ENCODE assay signal across 14 cellular contexts in the genomic region with DNA sequence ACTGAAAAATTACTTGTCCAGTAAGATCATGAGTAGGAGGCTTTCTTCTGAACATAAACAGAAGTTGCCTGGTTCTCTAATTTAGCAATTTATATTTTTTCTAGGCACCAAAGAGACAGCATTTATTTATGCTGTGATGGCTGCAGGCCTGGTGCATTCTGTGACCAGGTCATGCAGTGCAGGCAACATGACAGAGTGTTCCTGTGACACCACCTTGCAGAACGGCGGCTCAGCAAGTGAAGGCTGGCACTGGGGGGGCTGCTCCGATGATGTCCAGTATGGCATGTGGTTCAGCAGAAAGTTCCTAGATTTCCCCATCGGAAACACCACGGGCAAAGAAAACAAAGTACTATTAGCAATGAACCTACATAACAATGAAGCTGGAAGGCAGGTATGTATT. TPM values are rescaled to one million over a fixed set of nuclear protein-coding genes. Genes with fewer than 3 reads are reported as not detected.
DNase-seq lines count a peak whose midpoint lies in the region; ATAC-seq and TF ChIP-seq lines count a peak whose summit lies in the region.
"Had no signal": no experiment of that assay in that cellular context is flagged by ENCODE, and none has a peak within 500 bp of the region (broad histone marks: within the 10 kb centered on the region; RNA-seq: fewer than 3 reads in every experiment).

No MANE protein-coding gene starts in this region.

- peak overlapping the region; percentile 66 to 80 (median 71) for H3K4me3 ChIP-seq in BLaER1 treated with 17β-estradiol and CSF1 and Interleukin-3, amounts not matched to agents 10 nM and 100 nM
- H3K4me3 ChIP-seq in OCI-LY1 (ENCODE audit: low read depth, low read length, poor library complexity, severe bottlenecking) (no peak overlapping the region), SK-N-SH (ENCODE audit: low read depth in 2 of 2, low read length in 1 of 2) (no peak overlapping the region)
- H3K4me3 ChIP-seq: A549 had no signal

- H3K36me3 Mint-ChIP-seq in stimulated activated memory B cell treated with anti-CD40 and anti-IgM and Interleukin-4, amounts not matched to agents 10 μg/mL and 1 μg/mL and 100 μg/mL, for 72 hours: peaks cover 16% of the 10 kb centered on the region

- no peaks in the 10 kb centered on the region for H3K27me3 Mint-ChIP-seq in stimulated activated memory B cell treated with anti-CD40 and anti-IgM and Interleukin-4, amounts not matched to agents 10 μg/mL and 1 μg/mL and 100 μg/mL, for 72 hours

- no peaks in the 10 kb centered on the region for H3K9me2 ChIP-seq in OCI-LY1 (ENCODE audit: low read depth, low read length)
- no peaks in the 10 kb centered on the region for H3K9me2 ChIP-seq in SK-N-SH

- H4K20me1 ChIP-seq in BLaER1 treated with 17β-estradiol and CSF1 and Interleukin-3, amounts not matched to agents 10 nM and 100 nM: peaks cover 0 to 72% (median 27%) of the 10 kb centered on the region in 11 experiments; a peak in 17 of 22 replicates
- H4K20me1 ChIP-seq in OCI-LY1 (ENCODE audit: insufficient read depth, low read length) (no peaks in the 10 kb centered on the region), SK-N-SH (ENCODE audit: insufficient read depth) (no peaks in the 10 kb centered on the region)

- TF ChIP-seq EP300 in SK-N-SH (IDR thresholded peaks at IDR 0.05; ENCODE audit: borderline replicate concordance in 1 of 2, low read depth in 1 of 2, low read length in 1 of 2): no peak

- DNase-seq in left kidney (ENCODE audit: low read depth, low spot score) (peak; percentile 10), SK-N-SH (no peak), putamen (ENCODE audit: low spot score) (no peak), medulla oblongata (ENCODE audit: extremely low spot score) (no peak)
- DNase-seq: DMS79, KG1, NCI-H187 treated with DMSO at 0.1 percent for 48 hours, NCI-H226, NCI-H524 had no signal

- H3K36me3 ChIP-seq in BLaER1 treated with 17β-estradiol and CSF1 and Interleukin-3, amounts not matched to agents 10 nM and 100 nM: peaks cover 0 to 49% (median 11%) of the 10 kb centered on the region in 11 experiments; a peak in 12 of 22 replicates
- H3K36me3 ChIP-seq in OCI-LY1 (ENCODE audit: insufficient read depth, low read length): no peaks in the 10 kb centered on the region
- no peaks in the 10 kb centered on the region for H3K36me3 ChIP-seq in SK-N-SH (replicated peaks in 1 of 2; ENCODE audit: control insufficient read depth in 1 of 2, insufficient read depth in 2 of 2, low read length in 1 of 2)

- peak overlapping the region in 10 of 11 experiments; percentile 26 to 83 (median 81); a peak in 20 of 22 replicates for H3K9ac ChIP-seq in BLaER1 treated with 17β-estradiol and CSF1 and Interleukin-3, amounts not matched to agents 10 nM and 100 nM
- peak overlapping the region; percentile 10; the same call in 1 of the 2 replicates for H3K9ac ChIP-seq in OCI-LY1 (ENCODE audit: low read length)
- no peak overlapping the region for H3K9ac ChIP-seq in SK-N-SH

- peaks cover 82 to 99% (median 85%) of the 10 kb centered on the region in 11 experiments for H3K27me3 ChIP-seq in BLaER1 treated with 17β-estradiol and CSF1 and Interleukin-3, amounts not matched to agents 10 nM and 100 nM
- H3K27me3 ChIP-seq in OCI-LY1 (ENCODE audit: insufficient read depth, low read length): no peaks in the 10 kb centered on the region
- peaks cover 50% of the 10 kb centered on the region for H3K27me3 ChIP-seq in SK-N-SH (ENCODE audit: insufficient read depth)

- TF ChIP-seq CTCF in OCI-LY1 (IDR thresholded peaks at IDR 0.05; ENCODE audit: low read length) (no peak), SK-N-SH (IDR thresholded peaks at IDR 0.05) (no peak)

- H3K4me3 Mint-ChIP-seq in stimulated activated memory B cell treated with anti-CD40 and anti-IgM and Interleukin-4, amounts not matched to agents 10 μg/mL and 1 μg/mL and 100 μg/mL, for 72 hours: peak overlapping the region; percentile 56

- no peak for ATAC-seq in stimulated activated memory B cell treated with anti-CD40 and anti-IgM and Interleukin-4, amounts not matched to agents 10 μg/mL and 1 μg/mL and 100 μg/mL, for 72 hours
- ATAC-seq: A549 had no signal

- H3K27ac ChIP-seq in BLaER1 treated with 17β-estradiol and CSF1 and Interleukin-3, amounts not matched to agents 10 nM and 100 nM: peak overlapping the region in 10 of 11 experiments; percentile 3 to 82 (median 78); a peak in 19 of 22 replicates
- H3K27ac ChIP-seq in OCI-LY1 (ENCODE audit: low read depth, low read length, poor library complexity, severe bottlenecking) (peak overlapping the region; percentile 17), SK-N-SH (ENCODE audit: low read depth in 2 of 2, low read length in 1 of 2) (no peak overlapping the region)
- H3K27ac ChIP-seq: A549, C4-2B had no signal

- no peaks in the 10 kb centered on the region for H3F3A ChIP-seq in OCI-LY1 (ENCODE audit: insufficient read depth, low read length)
- peaks cover 3% of the 10 kb centered on the region for H3F3A ChIP-seq in SK-N-SH (replicated peaks; ENCODE audit: insufficient read depth)

- H3K4me1 ChIP-seq in BLaER1 treated with 17β-estradiol and CSF1 and Interleukin-3, amounts not matched to agents 10 nM and 100 nM: peaks cover 20 to 37% (median 30%) of the 10 kb centered on the region in 10 experiments
- H3K4me1 ChIP-seq in OCI-LY1 (ENCODE audit: insufficient read depth, low read length, severe bottlenecking) (peaks cover 31% of the 10 kb centered on the region), SK-N-SH (ENCODE audit: control insufficient read depth in 1 of 2, insufficient read depth in 2 of 2, low read depth in 1 of 2, low read length in 1 of 2) (peaks cover 17 to 26% of the 10 kb centered on the region in 2 experiments; a peak in 3 of 4 replicates)

- TF ChIP-seq RAD21 in SK-N-SH (IDR thresholded peaks at IDR 0.05; ENCODE audit: low read length): no peak

- H2AFZ ChIP-seq in OCI-LY1 (ENCODE audit: low read length): peak overlapping the region; percentile 72
- H2AFZ ChIP-seq in SK-N-SH (ENCODE audit: low read depth): no peak overlapping the region

- H3K9me3 ChIP-seq in BLaER1 treated with 17β-estradiol and CSF1 and Interleukin-3, amounts not matched to agents 10 nM and 100 nM (replicated peaks in 1 of 11): no peaks in the 10 kb centered on the region
- H3K9me3 ChIP-seq in OCI-LY1 (ENCODE audit: low read length) (peaks cover 5% of the 10 kb centered on the region; the same call in 1 of the 2 replicates), SK-N-SH (no peaks in the 10 kb centered on the region; the same call in 1 of the 2 replicates)
- H3K9me3 ChIP-seq: A549 had no signal

- CTCF ChIA-PET in SK-N-SH (lab: Yijun Ruan, JAX): interaction anchor here (1.3 to 2.6 kb wide), 3 partner anchors 36 to 539 kb away, joined by 3 to 15 read pairs (median 5); a partner anchor contains a TSS

- POLR2A ChIA-PET in SK-N-SH (lab: Yijun Ruan, JAX): no interaction called here

- H3K4me1 Mint-ChIP-seq in stimulated activated memory B cell treated with anti-CD40 and anti-IgM and Interleukin-4, amounts not matched to agents 10 μg/mL and 1 μg/mL and 100 μg/mL, for 72 hours: peaks cover 36% of the 10 kb centered on the region

- H3K79me2 ChIP-seq in OCI-LY1 (ENCODE audit: insufficient read depth, low read length) (no peaks in the 10 kb centered on the region), SK-N-SH (ENCODE audit: insufficient read depth) (no peaks in the 10 kb centered on the region)

- WGBS in SK-N-SH (ENCODE audit: low lambda C conversion rate): 91% methylated on average over 5 of the region's 5 CpGs

- H3K4me2 ChIP-seq in BLaER1 treated with 17β-estradiol and CSF1 and Interleukin-3, amounts not matched to agents 10 nM and 100 nM: peak overlapping the region; percentile 44 to 98 (median 76); a peak in 21 of 22 replicates
- H3K4me2 ChIP-seq in OCI-LY1 (ENCODE audit: low read length): peak overlapping the region; percentile 4; the same call in 1 of the 2 replicates
- H3K4me2 ChIP-seq in SK-N-SH: no peak overlapping the region
- H3K4me2 ChIP-seq: A549 had no signal

- peak overlapping the region; percentile 44 for H3K27ac Mint-ChIP-seq in stimulated activated memory B cell treated with anti-CD40 and anti-IgM and Interleukin-4, amounts not matched to agents 10 μg/mL and 1 μg/mL and 100 μg/mL, for 72 hours

- H3K9me3 Mint-ChIP-seq in stimulated activated memory B cell treated with anti-CD40 and anti-IgM and Interleukin-4, amounts not matched to agents 10 μg/mL and 1 μg/mL and 100 μg/mL, for 72 hours: no peaks in the 10 kb centered on the region

TF ChIP-seq in SK-N-SH, 30 proteins besides CTCF, POLR2A, EP300 and RAD21:
- TF ChIP-seq MEF2A (IDR thresholded peaks at IDR 0.05; ENCODE audit: borderline replicate concordance, low read depth) (no peak), JUND (IDR thresholded peaks at IDR 0.05) (no peak), ELF1 (IDR thresholded peaks at IDR 0.05) (no peak), EZH2phosphoT487 (IDR thresholded peaks at IDR 0.05; ENCODE audit: borderline replicate concordance, low read depth) (no peak), POLR2AphosphoS5 (IDR thresholded peaks at IDR 0.05; ENCODE audit: low read depth, low read length) (no peak)

RNA-seq across cellular contexts. Expression of a gene that starts 2.8 kb away (rescaled TPM):
- polyA plus RNA-seq in SK-N-SH (2012; rRNA removed): 0.05 and 0.10 TPM in 2 replicates
- polyA plus RNA-seq in SK-N-SH (2012; cell fraction: cytosol; rRNA removed): 0.05 and 0.08 TPM in 2 replicates
- 0.08 and 0.25 TPM in 2 replicates for polyA plus RNA-seq in SK-N-SH (2012; cell fraction: nucleus; rRNA removed)
- polyA plus RNA-seq: A549 had no signal

Comparison
In these comparisons a context has a peak if more than half of its experiments do, and no peak if none do; other contexts are left out.
1. H3K27ac ChIP-seq: peak in BLaER1 treated with 17β-estradiol and CSF1 and Interleukin-3, amounts not matched to agents 10 nM and 100 nM (10 of 11) and OCI-LY1 (single experiment); none in SK-N-SH (0 of 2).
2. H3K4me3 ChIP-seq: peak in BLaER1 treated with 17β-estradiol and CSF1 and Interleukin-3, amounts not matched to agents 10 nM and 100 nM (10 of 10); none in OCI-LY1 (single experiment) and SK-N-SH (0 of 2).